Comparison of ENCODE assay signal across 17 cellular contexts in the genomic region with DNA sequence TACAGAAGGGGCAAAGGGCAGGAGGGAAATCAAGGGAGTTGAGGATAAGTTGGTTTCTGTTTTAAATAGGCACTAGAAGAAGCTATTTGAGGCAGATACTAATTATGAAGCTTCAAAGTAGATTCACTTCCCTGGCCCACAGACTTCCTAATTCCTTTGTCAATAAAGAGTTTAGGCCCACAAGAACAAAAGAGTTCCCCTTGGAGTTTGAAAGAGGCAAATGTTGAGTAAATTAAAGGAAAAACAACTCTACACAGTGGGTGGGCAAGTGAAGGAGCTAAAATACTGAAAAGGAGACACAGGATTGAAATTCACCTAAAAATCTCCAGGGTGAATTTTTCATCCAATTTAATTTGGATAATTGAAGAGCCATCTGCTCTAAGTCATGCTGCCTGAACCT.
DNase-seq lines count a peak whose midpoint lies in the region; ATAC-seq, FAIRE-seq and TF ChIP-seq lines count a peak whose summit lies in the region.
"Had no signal": no experiment of that assay in that cellular context is flagged by ENCODE, and none has a peak within 500 bp of the region (broad histone marks: within the 10 kb centered on the region; RNA-seq: fewer than 3 reads in every experiment).

No MANE protein-coding gene starts in this region.

- peak; percentile 39 for FAIRE-seq in H1 (lab: Jason Lieb, UNC)
- FAIRE-seq: G401.6, GM12891, H54 had no signal

- no peak for TF ChIP-seq EP300 in H1 (IDR thresholded peaks at IDR 0.05; ENCODE audit: borderline replicate concordance in 1 of 2, low read depth in 2 of 2, low read length in 2 of 2)

- H4K5ac ChIP-seq in H1 (ENCODE audit: insufficient read length, low read depth, low read length), result no peak overlapping the region

- H2AK5ac ChIP-seq in H1 (ENCODE audit: low read depth, low read length) (no peak overlapping the region), neuronal stem cell (ENCODE audit: low read depth, low read length) (no peak overlapping the region)

- no peaks in the 10 kb centered on the region for H3K23me2 ChIP-seq in H1 (ENCODE audit: low read depth, low read length)

- no peak overlapping the region for H2BK15ac ChIP-seq in H1 (ENCODE audit: low read length)
- H2BK15ac ChIP-seq in neuronal stem cell (ENCODE audit: low read length), result no peak overlapping the region

- H3K27me3 ChIP-seq in H1 (replicated peaks in 1 of 4; ENCODE audit: control insufficient read depth in 3 of 4, extremely low read depth in 1 of 4, insufficient read depth in 3 of 4, low read length in 3 of 4) (peaks cover 0 to 7% (median 2%) of the 10 kb centered on the region in 4 experiments; a peak in 3 of 7 replicates), neuronal stem cell (ENCODE audit: control insufficient read depth in 3 of 3, insufficient read depth in 3 of 3, low read depth in 1 of 3, low read length in 3 of 3) (no peaks in the 10 kb centered on the region)
- H3K27me3 ChIP-seq: BLaER1 treated with 17β-estradiol and CSF1 and Interleukin-3, amounts not matched to agents 10 nM and 100 nM had no signal

- H3K4me2 ChIP-seq in H1 (ENCODE audit: insufficient read depth in 1 of 2, low read depth in 2 of 2, low read length in 2 of 2) (peak overlapping the region in 1 of 2 experiments; percentile 1; a peak in 2 of 4 replicates), neuronal stem cell (ENCODE audit: insufficient read depth, low read length, poor library complexity, severe bottlenecking) (no peak overlapping the region)
- H3K4me2 ChIP-seq: BLaER1 treated with 17β-estradiol and CSF1 and Interleukin-3, amounts not matched to agents 10 nM and 100 nM had no signal

- no peak for ATAC-seq in HG03139 (IDR thresholded peaks at IDR 0.05; ENCODE audit: unreplicated experiment)
- ATAC-seq: HCT116 had no signal

- H2BK120ac ChIP-seq in H1 (replicated peaks; ENCODE audit: low read depth, low read length), result no peak overlapping the region
- no peak overlapping the region for H2BK120ac ChIP-seq in neuronal stem cell (ENCODE audit: low read depth, low read length)

- no peak overlapping the region for H3K14ac ChIP-seq in H1 (ENCODE audit: insufficient read length)
- H3K14ac ChIP-seq in neuronal stem cell (ENCODE audit: low read length), result no peak overlapping the region

- H4K8ac ChIP-seq in H1 (ENCODE audit: extremely low read depth, insufficient read depth, low read length), result no peak overlapping the region
- H4K8ac ChIP-seq in neuronal stem cell (ENCODE audit: low read depth, low read length), result no peak overlapping the region

- H3K9ac ChIP-seq in H1 (replicated peaks in 1 of 4; ENCODE audit: extremely low read depth in 1 of 4, low read depth in 3 of 4, low read length in 3 of 4), result no peak overlapping the region
- no peak overlapping the region for H3K9ac ChIP-seq in neuronal stem cell (ENCODE audit: low read depth, low read length, poor library complexity)
- H3K9ac ChIP-seq: BLaER1 treated with 17β-estradiol and CSF1 and Interleukin-3, amounts not matched to agents 10 nM and 100 nM had no signal

- H3K79me2 ChIP-seq in H1 (ENCODE audit: control insufficient read depth in 1 of 2, insufficient read depth in 2 of 2, low read length in 2 of 2), result no peaks in the 10 kb centered on the region

- H3K18ac ChIP-seq in H1 (ENCODE audit: extremely low read depth, low read length) (no peak overlapping the region), neuronal stem cell (ENCODE audit: low read length) (no peak overlapping the region)

- no peak overlapping the region for H2BK5ac ChIP-seq in H1 (ENCODE audit: low read depth, low read length)
- no peak overlapping the region for H2BK5ac ChIP-seq in neuronal stem cell (ENCODE audit: low read length)

- no peak for TF ChIP-seq RAD21 in H1 (IDR thresholded peaks at IDR 0.05 in 1 of 2, conservative IDR thresholded peaks at IDR 0.05 in 1 of 2; ENCODE audit: low read depth in 2 of 2, low read length in 2 of 2)

- no peak for TF ChIP-seq CTCF in H1 (IDR thresholded peaks at IDR 0.05; ENCODE audit: control extremely low read depth in 1 of 3, insufficient read depth in 1 of 3, low read depth in 1 of 3, low read length in 3 of 3)

- CTCF ChIA-PET in H1 (lab: Charles Lee; ENCODE audit: partially characterized antibody), result interaction anchor here (0.9 kb wide), 1 partner anchor 9 kb away, joined by 3 read pairs; no protein-coding TSS in a partner anchor

- H3K23ac ChIP-seq in H1 (ENCODE audit: insufficient read length) (no peak overlapping the region), neuronal stem cell (ENCODE audit: low read depth, low read length, poor library complexity) (no peak overlapping the region)

- no peak overlapping the region for H2BK12ac ChIP-seq in H1 (ENCODE audit: low read depth, low read length)
- H2BK12ac ChIP-seq in neuronal stem cell (ENCODE audit: low read length), result no peak overlapping the region

- peak; percentile 62 for DNase-seq in NCI-H2171 treated with DMSO at 0.1 percent for 48 hours (lab: John Stamatoyannopoulos, UW)
- DNase-seq in NCI-H2171 (lab: John Stamatoyannopoulos, UW), result no peak
- DNase-seq in NCI-H524 (lab: John Stamatoyannopoulos, UW), result peak; percentile 73 to 93
- no peak for DNase-seq in H1 (ENCODE audit: low read depth in 1 of 2, low spot score in 2 of 2)
- DNase-seq in neuronal stem cell (ENCODE audit: low spot score), result peak; percentile 14
- DNase-seq in DMS53 treated with DMSO at 0.1 percent for 48 hours (lab: John Stamatoyannopoulos, UW; ENCODE audit: unreplicated experiment), result no peak
- DNase-seq: ACHN; CD4-positive, CD25-positive, alpha-beta regulatory T cell; DMS79 treated with DMSO at 0.1 percent for 48 hours; EL; IMR-90 had no signal

- no peaks in the 10 kb centered on the region for H3K79me1 ChIP-seq in H1 (ENCODE audit: low read depth, low read length)
- H3K79me1 ChIP-seq in neuronal stem cell (ENCODE audit: low read depth, low read length), result no peaks in the 10 kb centered on the region

- H3K4me3 ChIP-seq in H1 (ENCODE audit: extremely low read depth in 1 of 4, insufficient read depth in 2 of 4, low read depth in 3 of 4, low read length in 4 of 4) (no peak overlapping the region), neuronal stem cell (ENCODE audit: low read length in 2 of 2) (no peak overlapping the region)
- H3K4me3 ChIP-seq: BLaER1 treated with 17β-estradiol and CSF1 and Interleukin-3, amounts not matched to agents 10 nM and 100 nM had no signal

- no peak overlapping the region for H2BK20ac ChIP-seq in H1 (ENCODE audit: low read length)

- no peaks in the 10 kb centered on the region for H4K20me1 ChIP-seq in H1 (replicated peaks in 1 of 2; ENCODE audit: control insufficient read depth in 1 of 2, insufficient read depth in 2 of 2, low read length in 2 of 2)
- H4K20me1 ChIP-seq: BLaER1 treated with 17β-estradiol and CSF1 and Interleukin-3, amounts not matched to agents 10 nM and 100 nM had no signal

- TF ChIP-seq POLR2A in H1 (IDR thresholded peaks at IDR 0.05; ENCODE audit: control extremely low read depth in 1 of 2, low read depth in 2 of 2, low read length in 2 of 2), result no peak

- POLR2A ChIA-PET in H1 (lab: Charles Lee; ENCODE audit: partially characterized antibody), result no interaction called here

- no peak overlapping the region for H3K56ac ChIP-seq in H1 (replicated peaks; ENCODE audit: insufficient read length, low read depth, low read length)

- peaks cover 0 to 13% (median 6%) of the 10 kb centered on the region in 4 experiments; a peak in 5 of 7 replicates for H3K4me1 ChIP-seq in H1 (replicated peaks in 1 of 4; ENCODE audit: control insufficient read depth in 3 of 4, insufficient read depth in 4 of 4, low read length in 3 of 4)
- peaks cover 0 to 4% of the 10 kb centered on the region in 2 donors for H3K4me1 ChIP-seq in neuronal stem cell (ENCODE audit: control insufficient read depth in 2 of 2, insufficient read depth in 1 of 2, low read depth in 1 of 2, low read length in 2 of 2)

- H3K36me3 ChIP-seq in H1 (ENCODE audit: control insufficient read depth in 2 of 4, insufficient read depth in 4 of 4, low read length in 3 of 4) (no peaks in the 10 kb centered on the region), neuronal stem cell (replicated peaks in 1 of 2; ENCODE audit: control insufficient read depth in 2 of 2, insufficient read depth in 2 of 2, low read length in 2 of 2) (no peaks in the 10 kb centered on the region)
- H3K36me3 ChIP-seq: BLaER1 treated with 17β-estradiol and CSF1 and Interleukin-3, amounts not matched to agents 10 nM and 100 nM had no signal

- H2AFZ ChIP-seq in H1 (ENCODE audit: low read length) (no peak overlapping the region), neuronal stem cell (ENCODE audit: low read length) (no peak overlapping the region)

- H3K27ac ChIP-seq in H1 (ENCODE audit: low read depth, low read length), result no peak overlapping the region
- H3K27ac ChIP-seq in neuronal stem cell (replicated peaks; ENCODE audit: low read length), result no peak overlapping the region
- H3K27ac ChIP-seq: BLaER1 treated with 17β-estradiol and CSF1 and Interleukin-3, amounts not matched to agents 10 nM and 100 nM had no signal

- H3K4ac ChIP-seq in H1 (replicated peaks; ENCODE audit: insufficient read length, low read depth, low read length) (no peak overlapping the region), neuronal stem cell (ENCODE audit: low read length) (no peak overlapping the region)

- H3K9me3 ChIP-seq in H1 (ENCODE audit: insufficient read depth in 2 of 2, low read depth in 1 of 2, low read length in 1 of 2) (no peaks in the 10 kb centered on the region), neuronal stem cell (replicated peaks in 1 of 2; ENCODE audit: control insufficient read depth in 2 of 2, insufficient read depth in 1 of 2, low read depth in 1 of 2, low read length in 2 of 2) (no peaks in the 10 kb centered on the region)
- H3K9me3 ChIP-seq: BLaER1 treated with 17β-estradiol and CSF1 and Interleukin-3, amounts not matched to agents 10 nM and 100 nM had no signal

- no peak overlapping the region for H4K91ac ChIP-seq in H1 (replicated peaks; ENCODE audit: insufficient read length, low read length)
- no peak overlapping the region for H4K91ac ChIP-seq in neuronal stem cell (ENCODE audit: low read depth, low read length, poor library complexity)

TF ChIP-seq in H1, 55 proteins besides CTCF, POLR2A, EP300 and RAD21 (continues in another document):
- no peak for TF ChIP-seq SAP30 (IDR thresholded peaks at IDR 0.05; ENCODE audit: insufficient read depth, insufficient replicate concordance, low read length)
- TF ChIP-seq, protein P1, sequence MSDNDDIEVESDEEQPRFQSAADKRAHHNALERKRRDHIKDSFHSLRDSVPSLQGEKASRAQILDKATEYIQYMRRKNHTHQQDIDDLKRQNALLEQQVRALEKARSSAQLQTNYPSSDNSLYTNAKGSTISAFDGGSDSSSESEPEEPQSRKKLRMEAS (IDR thresholded peaks at IDR 0.05), result no peak
- TF ChIP-seq SP4 (IDR thresholded peaks at IDR 0.05; ENCODE audit: low read length), result no peak
- TF ChIP-seq SP1 (IDR thresholded peaks at IDR 0.05; ENCODE audit: low read depth, low read length), result no peak
- no peak for TF ChIP-seq CTBP2 (IDR thresholded peaks at IDR 0.05; ENCODE audit: borderline replicate concordance, insufficient read depth, insufficient read length, low read length)
- no peak for TF ChIP-seq FOSL1 (IDR thresholded peaks at IDR 0.05; ENCODE audit: insufficient read depth, low read depth, low read length)
- TF ChIP-seq SP2 (IDR thresholded peaks at IDR 0.05; ENCODE audit: low read length), result no peak
- TF ChIP-seq TCF12 (IDR thresholded peaks at IDR 0.05; ENCODE audit: low read depth, low read length), result no peak
- TF ChIP-seq YY1 (IDR thresholded peaks at IDR 0.05; ENCODE audit: low read depth, low read length), result no peak

Comparison
In these comparisons a context has a peak if more than half of its experiments do, and no peak if none do; other contexts are left out.
1. DNase-seq: peak in NCI-H2171 treated with DMSO at 0.1 percent for 48 hours (single experiment), NCI-H524 (2 of 2) and neuronal stem cell (single experiment); none in NCI-H2171 (single experiment), H1 (0 of 2) and DMS53 treated with DMSO at 0.1 percent for 48 hours (single experiment).